Comparison of ENCODE assay signal across 1 cellular context in genomic region chr1:120176092-120176855, GRCh38.
TF ChIP-seq lines count a peak whose summit lies in the region.

SEC22B (minus strand) TSS chr1:120176520; CDS start chr1:120176381, 139 bp downstream.

TF ChIP-seq in K562, 482 proteins besides CTCF, POLR2A, EP300 and RAD21 (continued from another document and continues in another):
- TF ChIP-seq, protein P1, sequence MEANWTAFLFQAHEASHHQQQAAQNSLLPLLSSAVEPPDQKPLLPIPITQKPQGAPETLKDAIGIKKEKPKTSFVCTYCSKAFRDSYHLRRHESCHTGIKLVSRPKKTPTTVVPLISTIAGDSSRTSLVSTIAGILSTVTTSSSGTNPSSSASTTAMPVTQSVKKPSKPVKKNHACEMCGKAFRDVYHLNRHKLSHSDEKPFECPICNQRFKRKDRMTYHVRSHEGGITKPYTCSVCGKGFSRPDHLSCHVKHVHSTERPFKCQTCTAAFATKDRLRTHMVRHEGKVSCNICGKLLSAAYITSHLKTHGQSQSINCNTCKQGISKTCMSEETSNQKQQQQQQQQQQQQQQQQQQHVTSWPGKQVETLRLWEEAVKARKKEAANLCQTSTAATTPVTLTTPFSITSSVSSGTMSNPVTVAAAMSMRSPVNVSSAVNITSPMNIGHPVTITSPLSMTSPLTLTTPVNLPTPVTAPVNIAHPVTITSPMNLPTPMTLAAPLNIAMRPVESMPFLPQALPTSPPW (CRISPR knock-in tag; IDR thresholded peaks at IDR 0.05) = no peak
- TF ChIP-seq POU5F1 (IDR thresholded peaks at IDR 0.05; ENCODE audit: borderline replicate concordance, low read depth, low read length, partially characterized antibody) = peak; percentile 78
- peak; percentile 89 for TF ChIP-seq SAP30 (IDR thresholded peaks at IDR 0.05; ENCODE audit: borderline replicate concordance, insufficient read depth, low read depth, low read length, poor library complexity, severe bottlenecking)
- TF ChIP-seq, protein P2, sequence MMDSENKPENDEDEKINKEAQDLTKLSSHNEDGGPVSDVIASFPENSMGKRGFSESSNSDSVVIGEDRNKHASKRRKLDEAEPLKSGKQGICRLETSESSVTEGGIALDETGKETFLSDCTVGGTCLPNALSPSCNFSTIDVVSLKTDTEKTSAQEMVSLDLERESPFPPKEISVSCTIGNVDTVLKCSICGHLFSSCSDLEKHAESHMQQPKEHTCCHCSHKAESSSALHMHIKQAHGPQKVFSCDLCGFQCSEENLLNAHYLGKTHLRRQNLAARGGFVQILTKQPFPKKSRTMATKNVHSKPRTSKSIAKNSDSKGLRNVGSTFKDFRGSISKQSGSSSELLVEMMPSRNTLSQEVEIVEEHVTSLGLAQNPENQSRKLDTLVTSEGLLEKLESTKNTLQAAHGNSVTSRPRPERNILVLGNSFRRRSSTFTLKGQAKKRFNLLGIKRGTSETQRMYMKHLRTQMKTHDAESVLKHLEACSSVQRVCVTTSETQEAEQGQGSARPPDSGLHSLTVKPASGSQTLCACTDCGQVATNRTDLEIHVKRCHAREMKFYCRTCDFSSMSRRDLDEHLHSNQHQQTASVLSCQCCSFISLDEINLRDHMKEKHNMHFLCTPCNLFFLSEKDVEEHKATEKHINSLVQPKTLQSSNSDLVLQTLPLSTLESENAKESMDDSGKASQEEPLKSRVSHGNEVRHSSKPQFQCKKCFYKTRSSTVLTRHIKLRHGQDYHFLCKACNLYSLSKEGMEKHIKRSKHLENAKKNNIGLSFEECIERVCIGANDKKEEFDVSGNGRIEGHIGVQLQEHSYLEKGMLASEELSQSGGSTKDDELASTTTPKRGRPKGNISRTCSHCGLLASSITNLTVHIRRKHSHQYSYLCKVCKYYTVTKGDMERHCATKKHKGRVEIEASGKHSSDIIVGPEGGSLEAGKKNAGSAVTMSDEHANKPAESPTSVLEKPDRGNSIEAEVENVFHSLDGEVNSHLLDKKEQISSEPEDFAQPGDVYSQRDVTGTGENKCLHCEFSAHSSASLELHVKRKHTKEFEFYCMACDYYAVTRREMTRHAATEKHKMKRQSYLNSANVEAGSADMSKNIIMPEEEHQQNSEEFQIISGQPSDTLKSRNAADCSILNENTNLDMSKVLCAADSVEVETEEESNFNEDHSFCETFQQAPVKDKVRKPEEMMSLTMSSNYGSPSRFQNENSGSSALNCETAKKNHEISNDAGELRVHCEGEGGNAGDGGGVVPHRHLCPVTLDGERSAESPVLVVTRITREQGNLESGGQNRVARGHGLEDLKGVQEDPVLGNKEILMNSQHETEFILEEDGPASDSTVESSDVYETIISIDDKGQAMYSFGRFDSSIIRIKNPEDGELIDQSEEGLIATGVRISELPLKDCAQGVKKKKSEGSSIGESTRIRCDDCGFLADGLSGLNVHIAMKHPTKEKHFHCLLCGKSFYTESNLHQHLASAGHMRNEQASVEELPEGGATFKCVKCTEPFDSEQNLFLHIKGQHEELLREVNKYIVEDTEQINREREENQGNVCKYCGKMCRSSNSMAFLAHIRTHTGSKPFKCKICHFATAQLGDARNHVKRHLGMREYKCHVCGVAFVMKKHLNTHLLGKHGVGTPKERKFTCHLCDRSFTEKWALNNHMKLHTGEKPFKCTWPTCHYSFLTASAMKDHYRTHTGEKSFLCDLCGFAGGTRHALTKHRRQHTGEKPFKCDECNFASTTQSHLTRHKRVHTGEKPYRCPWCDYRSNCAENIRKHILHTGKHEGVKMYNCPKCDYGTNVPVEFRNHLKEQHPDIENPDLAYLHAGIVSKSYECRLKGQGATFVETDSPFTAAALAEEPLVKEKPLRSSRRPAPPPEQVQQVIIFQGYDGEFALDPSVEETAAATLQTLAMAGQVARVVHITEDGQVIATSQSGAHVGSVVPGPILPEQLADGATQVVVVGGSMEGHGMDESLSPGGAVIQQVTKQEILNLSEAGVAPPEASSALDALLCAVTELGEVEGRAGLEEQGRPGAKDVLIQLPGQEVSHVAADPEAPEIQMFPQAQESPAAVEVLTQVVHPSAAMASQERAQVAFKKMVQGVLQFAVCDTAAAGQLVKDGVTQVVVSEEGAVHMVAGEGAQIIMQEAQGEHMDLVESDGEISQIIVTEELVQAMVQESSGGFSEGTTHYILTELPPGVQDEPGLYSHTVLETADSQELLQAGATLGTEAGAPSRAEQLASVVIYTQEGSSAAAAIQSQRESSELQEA (IDR thresholded peaks at IDR 0.05; ENCODE audit: low read depth) = no peak
- TF ChIP-seq, protein P3, sequence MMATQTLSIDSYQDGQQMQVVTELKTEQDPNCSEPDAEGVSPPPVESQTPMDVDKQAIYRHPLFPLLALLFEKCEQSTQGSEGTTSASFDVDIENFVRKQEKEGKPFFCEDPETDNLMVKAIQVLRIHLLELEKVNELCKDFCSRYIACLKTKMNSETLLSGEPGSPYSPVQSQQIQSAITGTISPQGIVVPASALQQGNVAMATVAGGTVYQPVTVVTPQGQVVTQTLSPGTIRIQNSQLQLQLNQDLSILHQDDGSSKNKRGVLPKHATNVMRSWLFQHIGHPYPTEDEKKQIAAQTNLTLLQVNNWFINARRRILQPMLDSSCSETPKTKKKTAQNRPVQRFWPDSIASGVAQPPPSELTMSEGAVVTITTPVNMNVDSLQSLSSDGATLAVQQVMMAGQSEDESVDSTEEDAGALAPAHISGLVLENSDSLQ (IDR thresholded peaks at IDR 0.05) = peak; percentile 68
- TF ChIP-seq GTF2F1 (IDR thresholded peaks at IDR 0.05; ENCODE audit: low read depth, low read length) = peak; percentile 79; the same call in 1 of the 2 replicates
- peak; percentile 91 for TF ChIP-seq HDAC3 (IDR thresholded peaks at IDR 0.05; ENCODE audit: borderline replicate concordance, partially characterized antibody)
- TF ChIP-seq TBL1XR1 (IDR thresholded peaks at IDR 0.05; ENCODE audit: low read length in 2 of 2) = peak; percentile 65 to 82; a peak in 3 of 4 replicates
- no peak for TF ChIP-seq ERF (CRISPR knock-in tag; IDR thresholded peaks at IDR 0.05)
- TF ChIP-seq, protein P4, sequence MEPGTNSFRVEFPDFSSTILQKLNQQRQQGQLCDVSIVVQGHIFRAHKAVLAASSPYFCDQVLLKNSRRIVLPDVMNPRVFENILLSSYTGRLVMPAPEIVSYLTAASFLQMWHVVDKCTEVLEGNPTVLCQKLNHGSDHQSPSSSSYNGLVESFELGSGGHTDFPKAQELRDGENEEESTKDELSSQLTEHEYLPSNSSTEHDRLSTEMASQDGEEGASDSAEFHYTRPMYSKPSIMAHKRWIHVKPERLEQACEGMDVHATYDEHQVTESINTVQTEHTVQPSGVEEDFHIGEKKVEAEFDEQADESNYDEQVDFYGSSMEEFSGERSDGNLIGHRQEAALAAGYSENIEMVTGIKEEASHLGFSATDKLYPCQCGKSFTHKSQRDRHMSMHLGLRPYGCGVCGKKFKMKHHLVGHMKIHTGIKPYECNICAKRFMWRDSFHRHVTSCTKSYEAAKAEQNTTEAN (CRISPR knock-in tag; IDR thresholded peaks at IDR 0.05) = no peak; the same call in 1 of the 2 replicates
- TF ChIP-seq NCOR1 (IDR thresholded peaks at IDR 0.05) = peak; percentile 51; the same call in 1 of the 2 replicates
- no peak for TF ChIP-seq ZFP1 (CRISPR knock-in tag; IDR thresholded peaks at IDR 0.05)
- no peak for TF ChIP-seq MBD1 (CRISPR knock-in tag; IDR thresholded peaks at IDR 0.05)
- TF ChIP-seq SMC3 (conservative IDR thresholded peaks at IDR 0.05; ENCODE audit: insufficient read depth, low read depth, low read length) = 0 out of 2 replicates have a peak, but pooled peaks have one; percentile 39
- TF ChIP-seq MIER1 (IDR thresholded peaks at IDR 0.05; ENCODE audit: low read depth) = no peak
- TF ChIP-seq ZNF175 (CRISPR knock-in tag; IDR thresholded peaks at IDR 0.05; ENCODE audit: low read depth) = peak; percentile 75
- no peak for TF ChIP-seq NCOA6 (IDR thresholded peaks at IDR 0.05)
- TF ChIP-seq ZNF41 (CRISPR knock-in tag; conservative IDR thresholded peaks at IDR 0.05) = no peak
- TF ChIP-seq ZNF740 (CRISPR knock-in tag; IDR thresholded peaks at IDR 0.05) = no peak
- no peak for TF ChIP-seq ZNF740 (tag; IDR thresholded peaks at IDR 0.05)
- TF ChIP-seq ARID2 (IDR thresholded peaks at IDR 0.05) = 0 out of 2 replicates have a peak, but pooled peaks have one; percentile 6
- TF ChIP-seq MTF1 (CRISPR knock-in tag; IDR thresholded peaks at IDR 0.05; ENCODE audit: borderline replicate concordance) = no peak
- no peak for TF ChIP-seq SMARCB1 (IDR thresholded peaks at IDR 0.05; ENCODE audit: insufficient read length, low read depth)
- TF ChIP-seq NEUROD1 (IDR thresholded peaks at IDR 0.05; ENCODE audit: borderline replicate concordance, low read depth, low read length, partially characterized antibody) = peak; percentile 89
- TF ChIP-seq ZBTB8A (IDR thresholded peaks at IDR 0.05; ENCODE audit: partially characterized antibody) = no peak
- no peak for TF ChIP-seq RBM15 (IDR thresholded peaks at IDR 0.05; ENCODE audit: insufficient read depth, low read length)
- TF ChIP-seq, protein P5, sequence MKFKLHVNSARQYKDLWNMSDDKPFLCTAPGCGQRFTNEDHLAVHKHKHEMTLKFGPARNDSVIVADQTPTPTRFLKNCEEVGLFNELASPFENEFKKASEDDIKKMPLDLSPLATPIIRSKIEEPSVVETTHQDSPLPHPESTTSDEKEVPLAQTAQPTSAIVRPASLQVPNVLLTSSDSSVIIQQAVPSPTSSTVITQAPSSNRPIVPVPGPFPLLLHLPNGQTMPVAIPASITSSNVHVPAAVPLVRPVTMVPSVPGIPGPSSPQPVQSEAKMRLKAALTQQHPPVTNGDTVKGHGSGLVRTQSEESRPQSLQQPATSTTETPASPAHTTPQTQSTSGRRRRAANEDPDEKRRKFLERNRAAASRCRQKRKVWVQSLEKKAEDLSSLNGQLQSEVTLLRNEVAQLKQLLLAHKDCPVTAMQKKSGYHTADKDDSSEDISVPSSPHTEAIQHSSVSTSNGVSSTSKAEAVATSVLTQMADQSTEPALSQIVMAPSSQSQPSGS (CRISPR knock-in tag; IDR thresholded peaks at IDR 0.05) = no peak
- no peak for TF ChIP-seq PTBP1 (IDR thresholded peaks at IDR 0.05; ENCODE audit: low read depth, low read length)
- TF ChIP-seq COPS2 (conservative IDR thresholded peaks at IDR 0.05) = no peak
- TF ChIP-seq ETS1 (conservative IDR thresholded peaks at IDR 0.05; ENCODE audit: control insufficient read depth, low read depth, low read length) = peak; percentile 91
- TF ChIP-seq NR3C1 (CRISPR knock-in tag; IDR thresholded peaks at IDR 0.05) = no peak
- TF ChIP-seq, protein P6, sequence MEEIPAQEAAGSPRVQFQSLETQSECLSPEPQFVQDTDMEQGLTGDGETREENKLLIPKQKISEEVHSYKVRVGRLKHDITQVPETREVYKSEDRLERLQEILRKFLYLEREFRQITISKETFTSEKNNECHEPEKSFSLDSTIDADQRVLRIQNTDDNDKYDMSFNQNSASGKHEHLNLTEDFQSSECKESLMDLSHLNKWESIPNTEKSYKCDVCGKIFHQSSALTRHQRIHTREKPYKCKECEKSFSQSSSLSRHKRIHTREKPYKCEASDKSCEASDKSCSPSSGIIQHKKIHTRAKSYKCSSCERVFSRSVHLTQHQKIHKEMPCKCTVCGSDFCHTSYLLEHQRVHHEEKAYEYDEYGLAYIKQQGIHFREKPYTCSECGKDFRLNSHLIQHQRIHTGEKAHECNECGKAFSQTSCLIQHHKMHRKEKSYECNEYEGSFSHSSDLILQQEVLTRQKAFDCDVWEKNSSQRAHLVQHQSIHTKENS (CRISPR knock-in tag; IDR thresholded peaks at IDR 0.05) = no peak
- no peak for TF ChIP-seq RFX5 (IDR thresholded peaks at IDR 0.05; ENCODE audit: low read depth, low read length)
- TF ChIP-seq ZFP30 (CRISPR knock-in tag; IDR thresholded peaks at IDR 0.05; ENCODE audit: borderline replicate concordance) = no peak
- TF ChIP-seq ADNP (tag; IDR thresholded peaks at IDR 0.05) = no peak
- TF ChIP-seq ZHX1 (conservative IDR thresholded peaks at IDR 0.05; ENCODE audit: low read length) = peak; percentile 89; the same call in 1 of the 2 replicates
- TF ChIP-seq C11orf30 (IDR thresholded peaks at IDR 0.05; ENCODE audit: low read depth) = peak; percentile 93
- TF ChIP-seq HMG20B (CRISPR knock-in tag; IDR thresholded peaks at IDR 0.05) = no peak
- no peak for TF ChIP-seq SNIP1 (IDR thresholded peaks at IDR 0.05; ENCODE audit: low read depth)
